Comparison of ENCODE assay signal across 8 cellular contexts in the genomic region with DNA sequence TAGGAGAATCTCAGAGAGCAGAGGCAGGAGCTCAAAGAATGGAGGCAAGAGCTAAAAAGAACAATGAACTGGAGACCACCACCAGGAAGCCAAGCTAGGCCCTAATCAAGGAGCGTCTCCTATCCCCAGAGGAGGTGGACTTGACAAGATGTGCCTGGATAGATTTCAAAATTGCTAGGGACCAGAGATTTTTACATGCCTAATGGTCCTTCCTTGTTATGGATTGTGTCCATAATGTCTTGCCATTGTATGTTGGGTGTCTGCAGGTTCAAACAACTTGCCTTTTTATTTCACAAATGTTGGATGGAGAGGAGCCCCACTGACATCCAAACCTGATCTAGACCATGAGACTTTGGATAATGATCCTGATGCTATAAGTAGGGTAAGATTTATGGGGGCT.
"Had no signal": no experiment of that assay in that cellular context is flagged by ENCODE, and none has a peak within 500 bp of the region (broad histone marks: within the 10 kb centered on the region; RNA-seq: fewer than 3 reads in every experiment).

No MANE protein-coding gene starts in this region.

- DNase-seq: GDM1, GF-D8 had no signal

- ATAC-seq: GM12878 had no signal

- FAIRE-seq: G401.6, GM12891, GM12892, GM18507, GM19239 had no signal

- H3K4me3 ChIP-seq: GM12878 had no signal
